ENCODE assay signal across 18 cellular contexts in the genomic region with DNA sequence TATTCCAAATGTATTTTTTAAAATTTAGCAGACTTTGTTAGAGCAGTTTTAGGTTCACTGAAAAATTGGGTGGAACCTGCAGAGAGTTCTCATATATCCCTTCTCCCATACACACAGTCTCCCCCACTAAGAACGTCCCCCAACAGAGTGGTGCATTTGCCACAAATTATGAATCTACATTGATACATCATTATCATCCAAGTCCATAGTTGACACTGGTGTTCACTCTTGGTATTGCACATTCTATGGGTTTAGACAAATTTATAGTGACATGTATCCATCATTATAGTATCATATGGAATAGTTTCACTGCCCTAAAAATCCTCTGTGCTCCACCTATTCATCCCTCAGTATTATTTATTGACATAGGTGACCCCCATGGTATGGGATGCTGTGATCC.
DNase-seq lines count a peak whose midpoint lies in the region; ATAC-seq and TF ChIP-seq lines count a peak whose summit lies in the region.
"Had no signal": no experiment of that assay in that cellular context is flagged by ENCODE, and none has a peak within 500 bp of the region (broad histone marks: within the 10 kb centered on the region; RNA-seq: fewer than 3 reads in every experiment).

No MANE protein-coding gene starts in this region.

- H3K4me1 ChIP-seq in CD4-positive, CD25-positive, alpha-beta regulatory T cell (ENCODE audit: control insufficient read depth, insufficient read depth, low read length, poor library complexity, severe bottlenecking) = peaks cover 42% of the 10 kb centered on the region
- peaks cover 17 to 95% (median 48%) of the 10 kb centered on the region in 3 donors for H3K4me1 ChIP-seq in esophagus squamous epithelium

- H3K27ac Mint-ChIP-seq in CD4-positive, CD25-positive, alpha-beta regulatory T cell = peak overlapping the region in 2 of 3 donors; percentile 66 to 92
- H3K27ac Mint-ChIP-seq in activated CD4-positive, alpha-beta memory T cell treated with anti-CD3 and anti-CD28 coated beads for 36 hours = peak overlapping the region; percentile 14
- H3K27ac Mint-ChIP-seq: natural killer cell treated with Interleukin-12 subunit alpha and Interleukin-12 subunit beta and Interleukin-15 and Interleukin-18, amount 100 ng/mL, for 72 hours had no signal

- H3K4me3 ChIP-seq in CD4-positive, CD25-positive, alpha-beta regulatory T cell (ENCODE audit: low read depth, low read length) = peak overlapping the region; percentile 0
- H3K4me3 ChIP-seq in GM12864 (ENCODE audit: low read depth, low read length) (no peak overlapping the region), esophagus squamous epithelium (no peak overlapping the region)
- H3K4me3 ChIP-seq: heart right ventricle, lung, SK-N-MC had no signal

- ATAC-seq in CD4-positive, CD25-positive, alpha-beta regulatory T cell (ENCODE audit: low read depth in 2 of 2) = no peak
- no peak for ATAC-seq in GM18868 (IDR thresholded peaks at IDR 0.05; ENCODE audit: unreplicated experiment)
- no peak for ATAC-seq in HG03108 (IDR thresholded peaks at IDR 0.05; ENCODE audit: unreplicated experiment)
- ATAC-seq: heart right ventricle; HepG2; natural killer cell treated with Interleukin-12 subunit alpha and Interleukin-12 subunit beta and Interleukin-15 and Interleukin-18, amount 100 ng/mL, for 72 hours had no signal

- TF ChIP-seq CTCF in GM12864 (IDR thresholded peaks at IDR 0.05; ENCODE audit: low read depth, low read length, missing control alignments) (peak; percentile 19), esophagus squamous epithelium (IDR thresholded peaks at IDR 0.05) (peak in 3 of 6 experiments; percentile 16 to 39 (median 16))

- H3K9me3 ChIP-seq in CD4-positive, CD25-positive, alpha-beta regulatory T cell (ENCODE audit: control insufficient read depth in 2 of 2, low read length in 2 of 2) = no peaks in the 10 kb centered on the region
- no peaks in the 10 kb centered on the region for H3K9me3 ChIP-seq in esophagus squamous epithelium
- H3K9me3 ChIP-seq: heart right ventricle had no signal

- no peak for TF ChIP-seq POLR2A in esophagus squamous epithelium (IDR thresholded peaks at IDR 0.05)

- H3K27me3 ChIP-seq in CD4-positive, CD25-positive, alpha-beta regulatory T cell (ENCODE audit: control insufficient read depth, insufficient read depth, low read length) = no peaks in the 10 kb centered on the region
- H3K27me3 ChIP-seq in esophagus squamous epithelium = no peaks in the 10 kb centered on the region
- H3K27me3 ChIP-seq: heart right ventricle had no signal

- CTCF ChIA-PET in activated CD4-positive, alpha-beta memory T cell treated with anti-CD3 and anti-CD28 coated beads for 36 hours (lab: Charles Lee) = interaction anchor here (0.9 to 3.9 kb wide), 4 partner anchors 10 to 43 kb away, joined by 3 to 28 read pairs (median 6); no protein-coding TSS in a partner anchor

- 83 to 86% methylated on average over 1 of the region's 1 CpG for WGBS in esophagus squamous epithelium, 2 donors

- H3K36me3 ChIP-seq in CD4-positive, CD25-positive, alpha-beta regulatory T cell (ENCODE audit: control insufficient read depth, insufficient read depth, low read length) = no peaks in the 10 kb centered on the region
- peaks cover 0 to 9% (median 0%) of the 10 kb centered on the region in 3 donors for H3K36me3 ChIP-seq in esophagus squamous epithelium

- H3K27ac ChIP-seq in CD4-positive, CD25-positive, alpha-beta regulatory T cell (ENCODE audit: insufficient read depth, low read length, poor library complexity, severe bottlenecking) = no peak overlapping the region
- peak overlapping the region; percentile 10 to 95 (median 88) for H3K27ac ChIP-seq in esophagus squamous epithelium
- H3K27ac ChIP-seq: SK-N-MC had no signal

- H3K4me1 Mint-ChIP-seq in CD4-positive, CD25-positive, alpha-beta regulatory T cell = peaks cover 38 to 94% (median 75%) of the 10 kb centered on the region in 4 donors
- peaks cover 91% of the 10 kb centered on the region for H3K4me1 Mint-ChIP-seq in activated CD4-positive, alpha-beta memory T cell treated with anti-CD3 and anti-CD28 coated beads for 36 hours (ENCODE audit: low read depth)

- H3K27me3 Mint-ChIP-seq in CD4-positive, CD25-positive, alpha-beta regulatory T cell = no peaks in the 10 kb centered on the region
- no peaks in the 10 kb centered on the region for H3K27me3 Mint-ChIP-seq in activated CD4-positive, alpha-beta memory T cell treated with anti-CD3 and anti-CD28 coated beads for 36 hours
- H3K27me3 Mint-ChIP-seq: central memory CD8-positive, alpha-beta T cell; natural killer cell treated with Interleukin-12 subunit alpha and Interleukin-12 subunit beta and Interleukin-15 and Interleukin-18, amount 100 ng/mL, for 72 hours had no signal

- peak overlapping the region in 1 of 4 donors; percentile 25 for H3K4me3 Mint-ChIP-seq in CD4-positive, CD25-positive, alpha-beta regulatory T cell
- H3K4me3 Mint-ChIP-seq in activated CD4-positive, alpha-beta memory T cell treated with anti-CD3 and anti-CD28 coated beads for 36 hours = no peak overlapping the region
- H3K4me3 Mint-ChIP-seq: central memory CD8-positive, alpha-beta T cell; natural killer cell treated with Interleukin-12 subunit alpha and Interleukin-12 subunit beta and Interleukin-15 and Interleukin-18, amount 100 ng/mL, for 72 hours had no signal

- H3K9me3 Mint-ChIP-seq in CD4-positive, CD25-positive, alpha-beta regulatory T cell = no peaks in the 10 kb centered on the region
- H3K9me3 Mint-ChIP-seq in activated CD4-positive, alpha-beta memory T cell treated with anti-CD3 and anti-CD28 coated beads for 36 hours = no peaks in the 10 kb centered on the region
- H3K9me3 Mint-ChIP-seq: central memory CD8-positive, alpha-beta T cell; natural killer cell treated with Interleukin-12 subunit alpha and Interleukin-12 subunit beta and Interleukin-15 and Interleukin-18, amount 100 ng/mL, for 72 hours had no signal

- intact Hi-C loops in activated CD4-positive, alpha-beta memory T cell treated with anti-CD3 and anti-CD28 coated beads for 36 hours (cut with micrococcal nuclease) = no loop called here
- intact Hi-C loops in esophagus squamous epithelium (cut with DNase I) = no loop called here

- H3K36me3 Mint-ChIP-seq in CD4-positive, CD25-positive, alpha-beta regulatory T cell = peaks cover 35% of the 10 kb centered on the region
- H3K36me3 Mint-ChIP-seq in activated CD4-positive, alpha-beta memory T cell treated with anti-CD3 and anti-CD28 coated beads for 36 hours = peaks cover 13% of the 10 kb centered on the region
- H3K36me3 Mint-ChIP-seq: natural killer cell treated with Interleukin-12 subunit alpha and Interleukin-12 subunit beta and Interleukin-15 and Interleukin-18, amount 100 ng/mL, for 72 hours had no signal

- no peak for DNase-seq in CD4-positive, CD25-positive, alpha-beta regulatory T cell
- DNase-seq in GM12864 (ENCODE audit: low read depth) (no peak), esophagus squamous epithelium (lab: John Stamatoyannopoulos, UW) (no peak), GM03348 (ENCODE audit: low spot score) (no peak)
- DNase-seq in activated CD4-positive, alpha-beta memory T cell treated with anti-CD3 and anti-CD28 coated beads for 36 hours = no peak
- DNase-seq: Calu3; effector CD8-positive, alpha-beta T cell; heart right ventricle; NCI-H1694 treated with DMSO at 0.1 percent for 48 hours; NCI-H2227 treated with DMSO at 0.1 percent for 48 hours; stimulated activated CD4-positive, alpha-beta T cell treated with anti-CD3 and anti-CD28 coated beads, Interleukin-1b, Interleukin-23, amount 100 ng/mL, for 48 hours had no signal

- POLR2A ChIA-PET in activated CD4-positive, alpha-beta memory T cell treated with anti-CD3 and anti-CD28 coated beads for 36 hours (lab: Charles Lee) = interaction anchor here (1.4 kb wide), 1 partner anchor 36 kb away, joined by 3 read pairs; no protein-coding TSS in a partner anchor
